Comparison of ENCODE assay signal across 12 cellular contexts in the genomic region with DNA sequence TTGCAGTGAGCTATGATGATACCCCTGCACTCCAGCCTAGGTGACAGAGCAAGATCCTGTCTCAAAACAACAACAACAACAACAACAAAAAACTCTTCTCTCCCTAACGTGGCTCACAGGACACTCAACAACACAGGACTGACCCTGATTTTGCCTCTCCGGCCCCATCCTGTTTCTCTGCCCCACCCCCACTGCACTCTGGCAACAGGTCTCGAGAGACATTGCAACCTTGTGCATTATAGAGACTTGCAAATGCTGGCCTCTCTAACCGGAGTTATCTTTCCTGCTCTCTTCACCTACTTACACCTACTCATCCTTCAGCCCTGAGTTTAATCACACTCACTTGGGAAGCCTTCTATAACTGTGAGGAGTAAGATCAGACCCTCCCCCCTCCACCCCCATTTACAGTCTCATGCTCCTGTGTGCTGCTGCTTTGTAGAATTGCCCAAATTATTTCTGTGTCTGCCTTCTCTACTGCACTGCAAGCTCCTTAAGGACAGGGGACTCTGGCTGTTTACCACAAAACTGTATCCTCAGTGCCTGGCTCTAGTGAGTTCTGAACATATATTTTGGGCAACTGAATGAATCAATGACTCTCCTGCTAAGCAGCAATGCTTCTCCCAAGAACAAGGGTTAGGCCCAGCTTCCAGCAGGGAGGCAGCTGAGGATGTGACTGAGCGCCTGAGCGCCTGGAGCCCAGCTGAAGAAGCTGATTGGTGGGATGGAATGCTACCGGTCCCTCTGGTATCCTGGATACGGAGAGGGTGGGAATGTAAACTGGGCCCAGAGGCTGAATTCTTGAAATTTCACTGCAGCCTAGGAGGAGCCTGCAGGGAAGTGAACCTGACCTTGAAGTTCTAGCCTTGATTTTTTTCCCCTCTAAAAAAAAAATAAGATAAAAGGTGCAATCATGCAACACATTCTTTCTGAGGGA. TPM values are rescaled to one million over a fixed set of nuclear protein-coding genes. Genes with fewer than 3 reads are reported as not detected.
DNase-seq lines count a peak whose midpoint lies in the region; ATAC-seq and TF ChIP-seq lines count a peak whose summit lies in the region.
"Had no signal": no experiment of that assay in that cellular context is flagged by ENCODE, and none has a peak within 500 bp of the region (broad histone marks: within the 10 kb centered on the region; RNA-seq: fewer than 3 reads in every experiment).

No MANE protein-coding gene starts in this region.

- DNase-seq in ELF-1 (ENCODE audit: low read depth, low spot score) (peak; percentile 93), PC-9 (peak; percentile 92 to 96), ovary (peak in 4 of 5 donors; percentile 30 to 58 (median 38)), chondrocyte (ENCODE audit: low spot score) (no peak), NCI-H82 treated with DMSO at 0.1 percent for 48 hours (lab: John Stamatoyannopoulos, UW; ENCODE audit: unreplicated experiment) (no peak)
- DNase-seq: activated B cell treated with CpG ODN at 0.5 μM for 24 hours, DMS53, Karpas-422 had no signal

- no peaks in the 10 kb centered on the region for H3K36me3 Mint-ChIP-seq in chondrocyte (ENCODE audit: low read depth)
- H3K36me3 Mint-ChIP-seq: activated naive CD8-positive, alpha-beta T cell had no signal

- no peaks in the 10 kb centered on the region for H3K9me3 Mint-ChIP-seq in chondrocyte (ENCODE audit: low read depth)
- H3K9me3 Mint-ChIP-seq: activated B cell treated with CpG ODN at 0.5 μM for 24 hours had no signal

- peaks cover 12% of the 10 kb centered on the region for H3K4me1 Mint-ChIP-seq in chondrocyte (ENCODE audit: low read depth)
- H3K4me1 Mint-ChIP-seq: activated B cell treated with CpG ODN at 0.5 μM for 24 hours had no signal

- TF ChIP-seq POLR2A in gastroesophageal sphincter (IDR thresholded peaks at IDR 0.05) (no peak), ovary (IDR thresholded peaks at IDR 0.05) (no peak)

- H3K9me2 ChIP-seq in PC-9 (ENCODE audit: insufficient read depth): no peaks in the 10 kb centered on the region

- H3K4me1 ChIP-seq in PC-9 (replicated peaks; ENCODE audit: insufficient read depth): peaks cover 75% of the 10 kb centered on the region
- H3K4me1 ChIP-seq in gastroesophageal sphincter: peaks cover 0 to 20% (median 0%) of the 10 kb centered on the region in 3 donors
- H3K4me1 ChIP-seq in ovary (ENCODE audit: insufficient read depth): peaks cover 4% of the 10 kb centered on the region

- H3K79me2 ChIP-seq in PC-9 (ENCODE audit: low read depth): peaks cover 96% of the 10 kb centered on the region

- intact Hi-C loops in PC-9 (cut with micrococcal nuclease; ENCODE audit: unreplicated experiment) (loop anchor here (1.0 kb wide), 6 partner anchors 9 to 43 kb away; a partner anchor contains a TSS), ovary (cut with DNase I) (no loop called here)

- H3K27me3 ChIP-seq in PC-9 (ENCODE audit: insufficient read depth, low read depth) (no peaks in the 10 kb centered on the region), gastroesophageal sphincter (no peaks in the 10 kb centered on the region), ovary (no peaks in the 10 kb centered on the region)

- CTCF ChIA-PET in PC-9 (lab: Charles Lee): interaction anchor here (1.0 to 2.2 kb wide), 4 partner anchors 9 to 64 kb away, joined by 3 to 8 read pairs (median 4); no protein-coding TSS in a partner anchor

- no peaks in the 10 kb centered on the region for H4K20me1 ChIP-seq in PC-9 (ENCODE audit: insufficient read depth)

- H2AFZ ChIP-seq in PC-9: no peak overlapping the region

- no peak overlapping the region for H3K27ac Mint-ChIP-seq in chondrocyte (ENCODE audit: unreplicated experiment)
- H3K27ac Mint-ChIP-seq: activated B cell treated with CpG ODN at 0.5 μM for 24 hours; activated naive CD8-positive, alpha-beta T cell had no signal

- peaks cover 6% of the 10 kb centered on the region for H3K27me3 Mint-ChIP-seq in chondrocyte (ENCODE audit: low read depth)

- H3K4me3 Mint-ChIP-seq in chondrocyte (ENCODE audit: unreplicated experiment): no peak overlapping the region
- H3K4me3 Mint-ChIP-seq: activated B cell treated with CpG ODN at 0.5 μM for 24 hours; activated naive CD8-positive, alpha-beta T cell had no signal

- POLR2A ChIA-PET in PC-9 (lab: Charles Lee; ENCODE audit: unreplicated experiment): interaction anchor here (0.5 to 1.3 kb wide), 10 partner anchors 8 to 633 kb away, joined by 3 to 20 read pairs (median 6); no protein-coding TSS in a partner anchor

- H3K27ac ChIP-seq in PC-9 (peak overlapping the region; percentile 62), gastroesophageal sphincter (no peak overlapping the region), ovary (no peak overlapping the region)

- H3F3A ChIP-seq in PC-9 (ENCODE audit: insufficient read depth, low read depth): peaks cover 56% of the 10 kb centered on the region

- H3K9me3 ChIP-seq in PC-9 (ENCODE audit: insufficient read depth, low read depth) (no peaks in the 10 kb centered on the region), gastroesophageal sphincter (no peaks in the 10 kb centered on the region), ovary (no peaks in the 10 kb centered on the region)

- TF ChIP-seq EP300 in gastroesophageal sphincter (IDR thresholded peaks at IDR 0.05): no peak
- no peak for TF ChIP-seq EP300 in ovary (IDR thresholded peaks at IDR 0.05)

- H3K4me3 ChIP-seq in PC-9 (no peak overlapping the region), gastroesophageal sphincter (no peak overlapping the region), ovary (no peak overlapping the region)

- H3K36me3 ChIP-seq in PC-9 (ENCODE audit: low read depth): no peaks in the 10 kb centered on the region
- H3K36me3 ChIP-seq in gastroesophageal sphincter: no peaks in the 10 kb centered on the region
- H3K36me3 ChIP-seq in ovary: no peaks in the 10 kb centered on the region

- H3K4me2 ChIP-seq in PC-9: peak overlapping the region; percentile 31

- TF ChIP-seq CTCF in PC-9 (conservative IDR thresholded peaks at IDR 0.05) (no peak), gastroesophageal sphincter (IDR thresholded peaks at IDR 0.05) (no peak), ovary (IDR thresholded peaks at IDR 0.05) (no peak), chondrocyte (IDR thresholded peaks at IDR 0.05) (no peak)

- BruUV-seq in PC-9 (replicated peaks; lab: Mats Ljungman, UMichigan): TSS peak; percentile 94

- ATAC-seq in gastroesophageal sphincter: peak; percentile 57
- ATAC-seq in HG02870 (IDR thresholded peaks at IDR 0.05; ENCODE audit: unreplicated experiment): no peak
- ATAC-seq in HG03469 (IDR thresholded peaks at IDR 0.05; ENCODE audit: unreplicated experiment): no peak

- 37 to 40% methylated on average over 3 to 6 of the region's 8 CpGs for WGBS in gastroesophageal sphincter (ENCODE audit: low coverage in 1 of 2), 2 donors
- WGBS in ovary, 3 donors: 9 to 24% (median 14%) methylated on average over 8 of the region's 8 CpGs

RNA-seq across cellular contexts. Expression of a gene that starts 43.0 kb away (rescaled TPM):
- total RNA-seq in PC-9 (2021) (79.5 and 97.7 TPM in 2 replicates), gastroesophageal sphincter (1 to 10 TPM in 3 of 4 donors, under 1 TPM in 1; 0.67 to 6.9 (median 3.8) TPM), ovary (10 to 100 TPM in 2 of 7 donors, 1 to 10 TPM in 4, under 1 TPM in 1; 0.58 to 60.3 (median 5.3) TPM), chondrocyte (2.1 to 4.9 TPM (median 2.1 TPM) in 3 replicates)
- 10 to 100 TPM in 1 of 2 donors, 1 to 10 TPM in 1; 1.5 to 12.7 TPM for polyA plus RNA-seq in ovary

Comparison
In these comparisons a context has a peak if more than half of its experiments do, and no peak if none do; other contexts are left out.
1. DNase-seq: peak in ELF-1 (single experiment), PC-9 (2 of 2) and ovary (4 of 5); none in chondrocyte (single experiment) and NCI-H82 treated with DMSO at 0.1 percent for 48 hours (single experiment).